In genomic region chr1:212364985-212365384, GRCh38 we compare ENCODE assay signal across 16 cellular contexts. TPM values are rescaled to one million over a fixed set of nuclear protein-coding genes. Genes with fewer than 3 reads are reported as not detected.
DNase-seq lines count a peak whose midpoint lies in the region; ATAC-seq, FAIRE-seq and TF ChIP-seq lines count a peak whose summit lies in the region.
"Had no signal": no experiment of that assay in that cellular context is flagged by ENCODE, and none has a peak within 500 bp of the region (broad histone marks: within the 10 kb centered on the region; RNA-seq: fewer than 3 reads in every experiment).

No MANE protein-coding gene starts in this region.

- peaks cover 8 to 38% (median 33%) of the 10 kb centered on the region in 4 donors for H3K4me1 ChIP-seq in esophagus muscularis mucosa
- H3K4me1 ChIP-seq in right atrium auricular region, result peaks cover 0 to 22% of the 10 kb centered on the region in 2 donors

- H3K36me3 ChIP-seq in esophagus muscularis mucosa (peaks cover 0 to 50% (median 23%) of the 10 kb centered on the region in 4 donors), right atrium auricular region (peaks cover 26% of the 10 kb centered on the region)

- H3K4me3 ChIP-seq in esophagus muscularis mucosa (no peak overlapping the region), right atrium auricular region (no peak overlapping the region)

- H3K27me3 Mint-ChIP-seq in T-helper 17 cell, result no peaks in the 10 kb centered on the region

- peak overlapping the region; percentile 1 to 62 (median 44) for H3K27ac ChIP-seq in esophagus muscularis mucosa (replicated peaks in 1 of 4)
- H3K27ac ChIP-seq in right atrium auricular region, result peak overlapping the region; percentile 44 to 71

- DNase-seq in T-helper 17 cell (no peak), esophagus muscularis mucosa (ENCODE audit: extremely low spot score) (no peak), right atrium auricular region (ENCODE audit: low spot score) (no peak), pons (ENCODE audit: low spot score) (peak; percentile 51), GM19239 (ENCODE audit: insufficient read length, low spot score) (no peak)
- DNase-seq in stimulated activated CD8-positive, alpha-beta memory T cell treated with anti-CD3 and anti-CD28 coated beads, Interleukin-4, amount 100 ng/mL, for 48 hours, result no peak
- DNase-seq: DMS 273 treated with DMSO at 0.1 percent for 48 hours, H7, MM.1S, NCI-H1105 treated with DMSO at 0.1 percent for 48 hours, NCI-H187, NCI-H82, SHP77 had no signal

- intact Hi-C loops in esophagus muscularis mucosa (cut with DNase I), result loop anchor here (5.0 kb wide), 2 partner anchors 73 to 92 kb away; no protein-coding TSS in a partner anchor

- FAIRE-seq in GM19239 (lab: Jason Lieb, UNC), result no peak

- no peak for TF ChIP-seq EP300 in esophagus muscularis mucosa (IDR thresholded peaks at IDR 0.05)

- H3K4me3 Mint-ChIP-seq in T-helper 17 cell, result no peak overlapping the region

- H3K9me3 ChIP-seq in T-helper 17 cell (ENCODE audit: control insufficient read depth, low read length, poor library complexity, severe bottlenecking), result no peaks in the 10 kb centered on the region
- no peaks in the 10 kb centered on the region for H3K9me3 ChIP-seq in esophagus muscularis mucosa
- H3K9me3 ChIP-seq in right atrium auricular region, result no peaks in the 10 kb centered on the region

- peaks cover 14% of the 10 kb centered on the region for H3K36me3 Mint-ChIP-seq in T-helper 17 cell (ENCODE audit: low read depth)

- ATAC-seq in T-helper 17 cell (no peak), HG02623 (IDR thresholded peaks at IDR 0.05; ENCODE audit: unreplicated experiment) (no peak), GM21576 (IDR thresholded peaks at IDR 0.05; ENCODE audit: unreplicated experiment) (no peak)
- ATAC-seq: Panc1 had no signal

- H3K27ac Mint-ChIP-seq in T-helper 17 cell, result peak overlapping the region; percentile 72

- TF ChIP-seq POLR2A in esophagus muscularis mucosa (IDR thresholded peaks at IDR 0.05; ENCODE audit: low read depth), result no peak

- TF ChIP-seq CTCF in esophagus muscularis mucosa (IDR thresholded peaks at IDR 0.05) (no peak), right atrium auricular region (IDR thresholded peaks at IDR 0.05) (no peak)

- peaks cover 9% of the 10 kb centered on the region for H3K4me1 Mint-ChIP-seq in T-helper 17 cell

- 49% methylated on average over 7 of the region's 7 CpGs for WGBS in esophagus muscularis mucosa

- H3K27me3 ChIP-seq in esophagus muscularis mucosa, result no peaks in the 10 kb centered on the region
- no peaks in the 10 kb centered on the region for H3K27me3 ChIP-seq in right atrium auricular region

RNA-seq across cellular contexts. Expression of gene PACC1, which starts 49.7 kb away (rescaled TPM):
- total RNA-seq in T-helper 17 cell, result 1 to 10 TPM; 4.7 to 8.2 TPM
- total RNA-seq in esophagus muscularis mucosa, result 1 to 10 TPM; 2.2 to 5.0 (median 3.7) TPM
- total RNA-seq in right atrium auricular region, result 1 to 10 TPM; 2.2 to 3.6 TPM
